ENCODE assay signal across 8 cellular contexts in the genomic region with DNA sequence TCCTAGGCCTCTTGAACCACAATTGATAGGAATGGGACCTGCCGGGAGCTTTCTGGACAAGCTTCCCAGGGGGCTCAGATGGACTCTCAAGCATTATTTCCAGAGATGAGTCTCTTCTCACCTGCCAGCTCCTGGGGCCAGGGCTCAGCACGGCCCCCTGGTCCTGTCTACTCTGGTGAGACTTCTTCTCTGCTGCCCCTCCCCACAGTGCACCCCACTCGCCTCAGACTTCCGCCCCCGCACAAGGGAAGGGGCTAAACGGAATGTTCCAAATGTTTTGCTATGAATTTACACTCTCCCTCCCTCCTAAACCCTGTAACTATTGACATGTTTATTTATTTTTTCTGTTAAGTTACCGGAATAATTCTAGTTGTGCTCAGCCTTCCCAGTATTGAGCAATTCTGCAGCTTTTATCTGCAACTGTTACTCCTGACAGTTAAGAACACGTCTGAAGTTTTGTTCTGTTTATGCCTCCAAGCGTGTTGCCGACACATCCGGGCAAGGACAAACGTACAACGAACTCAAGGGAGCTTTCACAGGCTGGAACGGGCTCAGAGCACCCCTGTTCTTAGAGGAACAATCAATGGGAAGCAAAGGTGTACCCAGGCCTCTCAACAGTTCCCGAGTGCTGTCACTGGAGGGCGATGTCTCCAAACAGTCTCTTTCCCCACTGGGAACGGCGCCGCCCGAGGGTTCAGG. TPM values are rescaled to one million over a fixed set of nuclear protein-coding genes. Genes with fewer than 3 reads are reported as not detected.
A peak's percentile ranks its signal among the peaks of the same experiment; 100 is the strongest.
DNase-seq lines count a peak whose midpoint lies in the region; ATAC-seq and TF ChIP-seq lines count a peak whose summit lies in the region.

No MANE protein-coding gene starts in this region.

- peak; percentile 47 for TF ChIP-seq CTCF in Calu3 (IDR thresholded peaks at IDR 0.05; ENCODE audit: unreplicated experiment)
- TF ChIP-seq CTCF in fibroblast of pulmonary artery (IDR thresholded peaks at IDR 0.05; ENCODE audit: low read length, missing control alignments), result peak; percentile 91

- H3K27ac Mint-ChIP-seq in Calu3 (ENCODE audit: unreplicated experiment), result no peak overlapping the region
- H3K27ac Mint-ChIP-seq in activated CD8-positive, alpha-beta memory T cell treated with anti-CD3 and anti-CD28 coated beads, Interleukin-2, amount 10 ng/mL, durations not matched to agents 7 days and 5 days, result no peak overlapping the region

- no peaks in the 10 kb centered on the region for H3K9me3 Mint-ChIP-seq in Calu3 (ENCODE audit: low read depth, unreplicated experiment)
- H3K9me3 Mint-ChIP-seq in activated CD8-positive, alpha-beta memory T cell treated with anti-CD3 and anti-CD28 coated beads, Interleukin-2, amount 10 ng/mL, durations not matched to agents 7 days and 5 days (ENCODE audit: low read depth), result no peaks in the 10 kb centered on the region

- no peaks in the 10 kb centered on the region for H3K27me3 Mint-ChIP-seq in Calu3 (ENCODE audit: unreplicated experiment)
- H3K27me3 Mint-ChIP-seq in activated CD8-positive, alpha-beta memory T cell treated with anti-CD3 and anti-CD28 coated beads, Interleukin-2, amount 10 ng/mL, durations not matched to agents 7 days and 5 days, result peaks cover 24% of the 10 kb centered on the region

- BruUV-seq in Calu3 (replicated peaks; lab: Mats Ljungman, UMichigan), result no TSS peak

- intact Hi-C loops in Calu3 (cut with micrococcal nuclease; ENCODE audit: unreplicated experiment), result loop anchor here (1.0 to 10.0 kb wide), 2 partner anchors 218 to 253 kb away; a partner anchor contains a TSS

- ATAC-seq in GM19043 (IDR thresholded peaks at IDR 0.05; ENCODE audit: low read depth, unreplicated experiment) (peak; percentile 79), HG03103 (IDR thresholded peaks at IDR 0.05; ENCODE audit: low read depth, unreplicated experiment) (peak; percentile 65)
- ATAC-seq in activated CD8-positive, alpha-beta memory T cell treated with anti-CD3 and anti-CD28 coated beads, Interleukin-2, amount 10 ng/mL, durations not matched to agents 7 days and 5 days, result peak; percentile 79

- H3K4me3 ChIP-seq in fibroblast of pulmonary artery (replicated peaks; ENCODE audit: low read depth, low read length), result no peak overlapping the region

- H3K4me1 Mint-ChIP-seq in Calu3 (ENCODE audit: low read depth, unreplicated experiment), result peaks cover 23% of the 10 kb centered on the region
- H3K4me1 Mint-ChIP-seq in activated CD8-positive, alpha-beta memory T cell treated with anti-CD3 and anti-CD28 coated beads, Interleukin-2, amount 10 ng/mL, durations not matched to agents 7 days and 5 days, result peaks cover 22% of the 10 kb centered on the region

- peak; percentile 77 for DNase-seq in Calu3
- DNase-seq in NCI-H345 treated with DMSO at 0.1 percent for 48 hours (lab: John Stamatoyannopoulos, UW; ENCODE audit: unreplicated experiment), result peak; percentile 22
- DNase-seq in activated CD8-positive, alpha-beta memory T cell treated with anti-CD3 and anti-CD28 coated beads, Interleukin-2, amount 10 ng/mL, durations not matched to agents 7 days and 5 days, result peak; percentile 71
- peak; percentile 90 for DNase-seq in fibroblast of pulmonary artery (ENCODE audit: low read depth)
- DNase-seq in nucleus accumbens (lab: John Stamatoyannopoulos, UW), result peak in 39 of 56 donors; percentile 2 to 84 (median 39)
- no peak for DNase-seq in DMS79 treated with DMSO at 0.1 percent for 48 hours (lab: John Stamatoyannopoulos, UW)

- peak overlapping the region; percentile 17 for H3K4me3 Mint-ChIP-seq in Calu3 (ENCODE audit: low read depth, unreplicated experiment)
- no peak overlapping the region for H3K4me3 Mint-ChIP-seq in activated CD8-positive, alpha-beta memory T cell treated with anti-CD3 and anti-CD28 coated beads, Interleukin-2, amount 10 ng/mL, durations not matched to agents 7 days and 5 days

- no peaks in the 10 kb centered on the region for H3K36me3 Mint-ChIP-seq in Calu3 (ENCODE audit: insufficient read depth, unreplicated experiment)
- H3K36me3 Mint-ChIP-seq in activated CD8-positive, alpha-beta memory T cell treated with anti-CD3 and anti-CD28 coated beads, Interleukin-2, amount 10 ng/mL, durations not matched to agents 7 days and 5 days, result no peaks in the 10 kb centered on the region

- CTCF ChIA-PET in Calu3 (lab: Charles Lee), result interaction anchor here (0.8 to 2.3 kb wide), 5 partner anchors 62 to 253 kb away, joined by 3 to 9 read pairs (median 4); a partner anchor contains a TSS
- CTCF ChIA-PET in activated CD8-positive, alpha-beta memory T cell treated with anti-CD3 and anti-CD28 coated beads, Interleukin-2, amount 10 ng/mL, durations not matched to agents 7 days and 5 days (lab: Charles Lee), result interaction anchor here (0.6 to 4.9 kb wide), 22 partner anchors 10 to 333 kb away, joined by 3 to 23 read pairs (median 3); a partner anchor contains a TSS

RNA-seq across cellular contexts. Expression of a gene that starts 55.2 kb away (rescaled TPM):
- 10.8 and 10.9 TPM in 2 replicates for total RNA-seq in Calu3 (2022)
- 10 to 100 TPM; 33.5 to 35.7 TPM for total RNA-seq in activated CD8-positive, alpha-beta memory T cell treated with anti-CD3 and anti-CD28 coated beads, Interleukin-2, amount 10 ng/mL, durations not matched to agents 7 days and 5 days
